In genomic region chr12:28604240-28604639, GRCh38 we compare ENCODE assay signal across 23 cellular contexts.
DNase-seq lines count a peak whose midpoint lies in the region; ATAC-seq, FAIRE-seq and TF ChIP-seq lines count a peak whose summit lies in the region.
"Had no signal": no experiment of that assay in that cellular context is flagged by ENCODE, and none has a peak within 500 bp of the region (broad histone marks: within the 10 kb centered on the region; RNA-seq: fewer than 3 reads in every experiment).

No MANE protein-coding gene starts in this region.

- no peaks in the 10 kb centered on the region for H4K20me1 ChIP-seq in astrocyte (ENCODE audit: insufficient read depth, low read length)
- H4K20me1 ChIP-seq: BLaER1 had no signal

- FAIRE-seq in astrocyte (lab: Jason Lieb, UNC) = peak; percentile 34
- FAIRE-seq: D721Med, GM12878, GM18507, H1 had no signal

- H3K4me2 ChIP-seq in astrocyte (ENCODE audit: low read length) = no peak overlapping the region
- H3K4me2 ChIP-seq: BLaER1 had no signal

- no peak for ATAC-seq in activated CD4-positive, CD25-positive, alpha-beta regulatory T cell treated with anti-CD3 and anti-CD28 coated beads, Interleukin-2, amount 50 U/mL, for 24 hours
- no peak for ATAC-seq in GM19455 (IDR thresholded peaks at IDR 0.05; ENCODE audit: unreplicated experiment)
- ATAC-seq: CD8-positive, alpha-beta T cell; GM12878 had no signal

- H3K27ac ChIP-seq in astrocyte (ENCODE audit: low read depth, low read length) (no peak overlapping the region), vagina (peak overlapping the region; percentile 22)
- H3K27ac ChIP-seq: BLaER1, C4-2B, GM23248 had no signal

- H3K4me1 ChIP-seq in astrocyte (ENCODE audit: insufficient read depth, low read length) (no peaks in the 10 kb centered on the region), vagina (no peaks in the 10 kb centered on the region), BE2C (peaks cover 8% of the 10 kb centered on the region; the same call in 1 of the 2 replicates)
- H3K4me1 ChIP-seq: BLaER1 had no signal

- intact Hi-C loops in vagina (cut with DNase I) = no loop called here

- DNase-seq in astrocyte (ENCODE audit: low read depth) (no peak), foreskin melanocyte (peak; percentile 81), neural crest cell (ENCODE audit: low read depth, low spot score) (no peak), vagina (ENCODE audit: extremely low spot score in 2 of 2) (no peak), NCI-H69 (lab: John Stamatoyannopoulos, UW) (no peak), BE2C (no peak)
- DNase-seq: CD4-positive, CD25-positive, alpha-beta regulatory T cell; CD8-positive, alpha-beta T cell; DMS 273 treated with DMSO at 0.1 percent for 48 hours; DMS79; EL; GDM1; GM23248; H7; HCEC 1CT had no signal

- no peak for TF ChIP-seq POLR2A in vagina (IDR thresholded peaks at IDR 0.05)

- H3K9ac ChIP-seq in astrocyte (ENCODE audit: low read length) = no peak overlapping the region
- H3K9ac ChIP-seq: BLaER1, GM23248 had no signal

- no peak overlapping the region for H2AFZ ChIP-seq in astrocyte (ENCODE audit: low read depth, low read length)
- H2AFZ ChIP-seq: GM23248 had no signal

- no peak for TF ChIP-seq CTCF in astrocyte (IDR thresholded peaks at IDR 0.05; ENCODE audit: insufficient read depth, low read depth, low read length)
- TF ChIP-seq CTCF in neural crest cell (conservative IDR thresholded peaks at IDR 0.05) = no peak
- no peak for TF ChIP-seq CTCF in vagina (IDR thresholded peaks at IDR 0.05)
- TF ChIP-seq CTCF in BE2C (IDR thresholded peaks at IDR 0.05; ENCODE audit: low read depth, low read length) = no peak

- H3K4me3 ChIP-seq in astrocyte (ENCODE audit: insufficient read depth, low read depth, low read length) = no peak overlapping the region
- no peak overlapping the region for H3K4me3 ChIP-seq in vagina
- H3K4me3 ChIP-seq in BE2C (ENCODE audit: low read depth, low read length) = no peak overlapping the region
- H3K4me3 ChIP-seq: BLaER1, GM12878, GM23248 had no signal

- H3K79me2 ChIP-seq in astrocyte (ENCODE audit: insufficient read depth, low read length) = no peaks in the 10 kb centered on the region

- H3K9me3 ChIP-seq in astrocyte (ENCODE audit: insufficient read depth, low read depth, low read length) (no peaks in the 10 kb centered on the region), vagina (no peaks in the 10 kb centered on the region), BE2C (no peaks in the 10 kb centered on the region)

- no peak overlapping the region for H3K27ac Mint-ChIP-seq in astrocyte (ENCODE audit: unreplicated experiment)
- peak overlapping the region; percentile 66 for H3K27ac Mint-ChIP-seq in neural crest cell (ENCODE audit: unreplicated experiment)
- H3K27ac Mint-ChIP-seq: CD4-positive, CD25-positive, alpha-beta regulatory T cell; CD8-positive, alpha-beta T cell had no signal

- no peaks in the 10 kb centered on the region for H3K36me3 ChIP-seq in astrocyte (ENCODE audit: insufficient read depth, low read length)
- H3K36me3 ChIP-seq in vagina = no peaks in the 10 kb centered on the region
- no peaks in the 10 kb centered on the region for H3K36me3 ChIP-seq in BE2C
- H3K36me3 ChIP-seq: BLaER1 had no signal

- H3K27me3 Mint-ChIP-seq in astrocyte (ENCODE audit: low read depth, unreplicated experiment) (no peaks in the 10 kb centered on the region), neural crest cell (ENCODE audit: low read depth) (no peaks in the 10 kb centered on the region)

- H3K36me3 Mint-ChIP-seq in astrocyte (ENCODE audit: low read depth, unreplicated experiment) = no peaks in the 10 kb centered on the region
- peaks cover 5% of the 10 kb centered on the region for H3K36me3 Mint-ChIP-seq in neural crest cell (ENCODE audit: low read depth)
- H3K36me3 Mint-ChIP-seq: CD4-positive, CD25-positive, alpha-beta regulatory T cell; CD8-positive, alpha-beta T cell had no signal

- no peaks in the 10 kb centered on the region for H3K27me3 ChIP-seq in astrocyte (ENCODE audit: insufficient read depth, low read length)
- H3K27me3 ChIP-seq in vagina = no peaks in the 10 kb centered on the region
- no peaks in the 10 kb centered on the region for H3K27me3 ChIP-seq in BE2C
- H3K27me3 ChIP-seq: BLaER1 had no signal

- H3K4me1 Mint-ChIP-seq in astrocyte (ENCODE audit: low read depth, unreplicated experiment) = no peaks in the 10 kb centered on the region
- H3K4me1 Mint-ChIP-seq in neural crest cell = peaks cover 35% of the 10 kb centered on the region
- H3K4me1 Mint-ChIP-seq: CD4-positive, CD25-positive, alpha-beta regulatory T cell had no signal

- peaks cover 19% of the 10 kb centered on the region for H3K9me3 Mint-ChIP-seq in astrocyte (ENCODE audit: unreplicated experiment)
- H3K9me3 Mint-ChIP-seq in neural crest cell = peaks cover 12% of the 10 kb centered on the region

- no peak overlapping the region for H3K4me3 Mint-ChIP-seq in astrocyte (ENCODE audit: unreplicated experiment)
- peak overlapping the region; percentile 27 for H3K4me3 Mint-ChIP-seq in neural crest cell
- H3K4me3 Mint-ChIP-seq: CD4-positive, CD25-positive, alpha-beta regulatory T cell; CD8-positive, alpha-beta T cell had no signal
